In the genomic region with DNA sequence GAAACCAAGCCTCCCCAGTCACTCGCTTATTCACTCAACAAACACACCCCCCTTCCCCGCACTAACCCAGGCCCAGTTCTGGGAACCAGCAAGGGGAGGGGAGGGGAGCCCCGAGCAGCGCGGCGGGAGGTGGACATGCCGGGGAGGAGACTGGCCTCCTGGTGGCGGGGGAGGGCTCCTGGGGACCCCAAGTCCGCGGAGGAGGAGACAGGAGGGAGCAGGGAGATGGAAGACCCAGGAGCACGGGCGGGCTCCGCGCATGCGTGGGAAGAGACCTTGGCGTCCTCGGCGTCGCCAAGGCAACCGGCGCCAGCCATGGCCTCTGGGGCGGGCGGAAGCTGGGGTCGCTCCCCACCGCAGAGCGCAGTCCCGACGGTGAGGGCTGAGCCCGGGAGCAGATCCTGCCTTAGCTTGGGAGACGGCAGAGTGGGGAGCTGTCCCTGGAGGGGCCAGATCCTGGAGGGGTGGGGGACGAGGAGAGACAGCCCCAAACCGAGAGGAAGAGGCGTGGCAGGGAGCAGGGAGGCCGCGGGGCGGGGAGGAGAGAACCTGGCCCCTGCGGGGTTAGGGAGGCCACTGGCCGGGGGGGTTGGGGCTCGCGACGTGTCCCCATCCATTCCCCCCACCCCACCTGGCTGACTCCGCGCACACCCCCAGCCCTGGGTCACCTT, we compare ENCODE assay signal across 1 cellular context.
TF ChIP-seq lines count a peak whose summit lies in the region.

PRR29 (plus strand) TSS at position 302 of the 671 bp plus-strand sequence; CDS start at position 316, 14 bp downstream.

TF ChIP-seq in HepG2, 621 proteins besides CTCF, POLR2A, EP300 and RAD21 (continued from another document and continues in another):
- TF ChIP-seq ZNF318 (CRISPR knock-in tag; IDR thresholded peaks at IDR 0.05): no peak
- 0 out of 2 replicates have a peak, but pooled peaks have one; percentile 24 for TF ChIP-seq IKZF5 (CRISPR knock-in tag; IDR thresholded peaks at IDR 0.05)
- TF ChIP-seq, protein P1, sequence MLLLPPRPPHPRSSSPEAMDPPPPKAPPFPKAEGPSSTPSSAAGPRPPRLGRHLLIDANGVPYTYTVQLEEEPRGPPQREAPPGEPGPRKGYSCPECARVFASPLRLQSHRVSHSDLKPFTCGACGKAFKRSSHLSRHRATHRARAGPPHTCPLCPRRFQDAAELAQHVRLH (CRISPR knock-in tag; IDR thresholded peaks at IDR 0.05; ENCODE audit: borderline replicate concordance, low read depth): peak; percentile 72; the same call in 1 of the 2 replicates
- TF ChIP-seq ZMYM3 (CRISPR knock-in tag; IDR thresholded peaks at IDR 0.05): 0 out of 2 replicates have a peak, but pooled peaks have one; percentile 21
- no peak for TF ChIP-seq RFXANK (CRISPR knock-in tag; IDR thresholded peaks at IDR 0.05)
- no peak for TF ChIP-seq ETS1 (CRISPR knock-in tag; IDR thresholded peaks at IDR 0.05)
- TF ChIP-seq NRL (CRISPR knock-in tag; IDR thresholded peaks at IDR 0.05; ENCODE audit: borderline replicate concordance): peak; percentile 58; the same call in 1 of the 2 replicates
- TF ChIP-seq KDM1A (CRISPR knock-in tag; IDR thresholded peaks at IDR 0.05): no peak
- TF ChIP-seq ZNF276 (CRISPR knock-in tag; IDR thresholded peaks at IDR 0.05; ENCODE audit: low read depth): no peak
- TF ChIP-seq AKAP8 (CRISPR knock-in tag; IDR thresholded peaks at IDR 0.05): no peak
- peak; percentile 35; the same call in 1 of the 2 replicates for TF ChIP-seq SPEN (CRISPR knock-in tag; IDR thresholded peaks at IDR 0.05; ENCODE audit: low read depth)
- TF ChIP-seq ZNF343 (CRISPR knock-in tag; IDR thresholded peaks at IDR 0.05): no peak
- TF ChIP-seq PHF8 (CRISPR knock-in tag; IDR thresholded peaks at IDR 0.05): 0 out of 2 replicates have a peak, but pooled peaks have one; percentile 52
- TF ChIP-seq, protein P2, sequence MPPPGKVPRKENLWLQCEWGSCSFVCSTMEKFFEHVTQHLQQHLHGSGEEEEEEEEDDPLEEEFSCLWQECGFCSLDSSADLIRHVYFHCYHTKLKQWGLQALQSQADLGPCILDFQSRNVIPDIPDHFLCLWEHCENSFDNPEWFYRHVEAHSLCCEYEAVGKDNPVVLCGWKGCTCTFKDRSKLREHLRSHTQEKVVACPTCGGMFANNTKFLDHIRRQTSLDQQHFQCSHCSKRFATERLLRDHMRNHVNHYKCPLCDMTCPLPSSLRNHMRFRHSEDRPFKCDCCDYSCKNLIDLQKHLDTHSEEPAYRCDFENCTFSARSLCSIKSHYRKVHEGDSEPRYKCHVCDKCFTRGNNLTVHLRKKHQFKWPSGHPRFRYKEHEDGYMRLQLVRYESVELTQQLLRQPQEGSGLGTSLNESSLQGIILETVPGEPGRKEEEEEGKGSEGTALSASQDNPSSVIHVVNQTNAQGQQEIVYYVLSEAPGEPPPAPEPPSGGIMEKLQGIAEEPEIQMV (CRISPR knock-in tag; IDR thresholded peaks at IDR 0.05; ENCODE audit: low read depth): 0 out of 2 replicates have a peak, but pooled peaks have one; percentile 56
- TF ChIP-seq, protein P3, sequence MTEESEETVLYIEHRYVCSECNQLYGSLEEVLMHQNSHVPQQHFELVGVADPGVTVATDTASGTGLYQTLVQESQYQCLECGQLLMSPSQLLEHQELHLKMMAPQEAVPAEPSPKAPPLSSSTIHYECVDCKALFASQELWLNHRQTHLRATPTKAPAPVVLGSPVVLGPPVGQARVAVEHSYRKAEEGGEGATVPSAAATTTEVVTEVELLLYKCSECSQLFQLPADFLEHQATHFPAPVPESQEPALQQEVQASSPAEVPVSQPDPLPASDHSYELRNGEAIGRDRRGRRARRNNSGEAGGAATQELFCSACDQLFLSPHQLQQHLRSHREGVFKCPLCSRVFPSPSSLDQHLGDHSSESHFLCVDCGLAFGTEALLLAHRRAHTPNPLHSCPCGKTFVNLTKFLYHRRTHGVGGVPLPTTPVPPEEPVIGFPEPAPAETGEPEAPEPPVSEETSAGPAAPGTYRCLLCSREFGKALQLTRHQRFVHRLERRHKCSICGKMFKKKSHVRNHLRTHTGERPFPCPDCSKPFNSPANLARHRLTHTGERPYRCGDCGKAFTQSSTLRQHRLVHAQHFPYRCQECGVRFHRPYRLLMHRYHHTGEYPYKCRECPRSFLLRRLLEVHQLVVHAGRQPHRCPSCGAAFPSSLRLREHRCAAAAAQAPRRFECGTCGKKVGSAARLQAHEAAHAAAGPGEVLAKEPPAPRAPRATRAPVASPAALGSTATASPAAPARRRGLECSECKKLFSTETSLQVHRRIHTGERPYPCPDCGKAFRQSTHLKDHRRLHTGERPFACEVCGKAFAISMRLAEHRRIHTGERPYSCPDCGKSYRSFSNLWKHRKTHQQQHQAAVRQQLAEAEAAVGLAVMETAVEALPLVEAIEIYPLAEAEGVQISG (CRISPR knock-in tag; IDR thresholded peaks at IDR 0.05): no peak
- TF ChIP-seq HDAC1 (CRISPR knock-in tag; IDR thresholded peaks at IDR 0.05): peak; percentile 50; the same call in 1 of the 2 replicates
- TF ChIP-seq IRF1 (CRISPR knock-in tag; IDR thresholded peaks at IDR 0.05; ENCODE audit: low read depth): no peak
- TF ChIP-seq ZNF260 (CRISPR knock-in tag; IDR thresholded peaks at IDR 0.05; ENCODE audit: borderline replicate concordance, low read depth): no peak
- TF ChIP-seq MNT (IDR thresholded peaks at IDR 0.05): no peak; the same call in 1 of the 2 replicates
- TF ChIP-seq PAWR (CRISPR knock-in tag; IDR thresholded peaks at IDR 0.05; ENCODE audit: borderline replicate concordance): no peak
- no peak for TF ChIP-seq PHB2 (IDR thresholded peaks at IDR 0.05; ENCODE audit: partially characterized antibody)
- TF ChIP-seq TEAD2 (CRISPR knock-in tag; IDR thresholded peaks at IDR 0.05): no peak
- no peak for TF ChIP-seq GABPA (IDR thresholded peaks at IDR 0.05; ENCODE audit: low read depth, low read length)
- no peak for TF ChIP-seq GABPA (CRISPR knock-in tag; IDR thresholded peaks at IDR 0.05; ENCODE audit: low read depth)
- TF ChIP-seq ZNF749 (CRISPR knock-in tag; IDR thresholded peaks at IDR 0.05; ENCODE audit: borderline replicate concordance): no peak
- TF ChIP-seq SP1 (IDR thresholded peaks at IDR 0.05): no peak
- peak; percentile 14; the same call in 1 of the 2 replicates for TF ChIP-seq SP1 (CRISPR knock-in tag; IDR thresholded peaks at IDR 0.05)
- no peak for TF ChIP-seq HMGXB4 (CRISPR knock-in tag; IDR thresholded peaks at IDR 0.05; ENCODE audit: borderline replicate concordance in 1 of 2, low read depth in 1 of 2)
- no peak for TF ChIP-seq ZNF652 (CRISPR knock-in tag; IDR thresholded peaks at IDR 0.05; ENCODE audit: borderline replicate concordance, low read depth)
